ENCODE assay signal across 6 cellular contexts in genomic region chr17:21227277-21227676, GRCh38. TPM values are rescaled to one million over a fixed set of nuclear protein-coding genes. Genes with fewer than 3 reads are reported as not detected.
DNase-seq lines count a peak whose midpoint lies in the region; ATAC-seq, FAIRE-seq and TF ChIP-seq lines count a peak whose summit lies in the region.
"Not testable (repeated sequence)": the region's sequence is repeated elsewhere in the genome, so short reads cannot be mapped to it uniquely, and the experiment has no call there.

No MANE protein-coding gene starts in this region.

- not testable (repeated sequence) for H3K4me1 ChIP-seq in neuronal stem cell (ENCODE audit: control insufficient read depth in 2 of 2, insufficient read depth in 1 of 2, low read depth in 1 of 2, low read length in 2 of 2)

- H3K4ac ChIP-seq in neuronal stem cell (ENCODE audit: low read length): not testable (repeated sequence)

- not testable (repeated sequence) for H3K9me3 ChIP-seq in T-helper 17 cell (ENCODE audit: control insufficient read depth, low read length, poor library complexity, severe bottlenecking); neuronal stem cell (replicated peaks in 1 of 2; ENCODE audit: control insufficient read depth in 2 of 2, insufficient read depth in 1 of 2, low read depth in 1 of 2, low read length in 2 of 2)

- not testable (repeated sequence) for H3K36me3 Mint-ChIP-seq in T-helper 17 cell (ENCODE audit: low read depth); WTC11
- H3K36me3 Mint-ChIP-seq in endothelial cell (ENCODE audit: low read depth, unreplicated experiment): peaks cover 11% of the 10 kb centered on the region

- H3K9ac ChIP-seq in neuronal stem cell (ENCODE audit: low read depth, low read length, poor library complexity): not testable (repeated sequence)

- POLR2A ChIA-PET in WTC11 (lab: Charles Lee): not testable (repeated sequence)

- not testable (repeated sequence) for H2BK12ac ChIP-seq in neuronal stem cell (ENCODE audit: low read length)

- H3K27me3 ChIP-seq in neuronal stem cell (ENCODE audit: control insufficient read depth in 3 of 3, insufficient read depth in 3 of 3, low read depth in 1 of 3, low read length in 3 of 3): not testable (repeated sequence)

- not testable (repeated sequence) for H3K14ac ChIP-seq in neuronal stem cell (ENCODE audit: low read length)

- H3K23ac ChIP-seq in neuronal stem cell (ENCODE audit: low read depth, low read length, poor library complexity): not testable (repeated sequence)

- not testable (repeated sequence) for H2AFZ ChIP-seq in neuronal stem cell (ENCODE audit: low read length)

- not testable (repeated sequence) for H2BK15ac ChIP-seq in neuronal stem cell (ENCODE audit: low read length)

- not testable (repeated sequence) for H3K4me3 ChIP-seq in neuronal stem cell (ENCODE audit: low read length in 2 of 2)

- not testable (repeated sequence) for H3K79me1 ChIP-seq in neuronal stem cell (ENCODE audit: low read depth, low read length)

- not testable (repeated sequence) for H4K91ac ChIP-seq in neuronal stem cell (ENCODE audit: low read depth, low read length, poor library complexity)

- FAIRE-seq in HTR-8/SVneo (lab: Jason Lieb, UNC): peak; percentile 76

- H4K8ac ChIP-seq in neuronal stem cell (ENCODE audit: low read depth, low read length): not testable (repeated sequence)

- H2BK5ac ChIP-seq in neuronal stem cell (ENCODE audit: low read length): not testable (repeated sequence)

- peak overlapping the region; percentile 35 for H3K18ac ChIP-seq in neuronal stem cell (ENCODE audit: low read length)

- no CpG with 5 or more reads among the region's 11 CpGs for WGBS in neuronal stem cell (ENCODE audit: extremely low coverage in 2 of 2, insufficient read length in 2 of 2, insufficient replicate concordance in 1 of 2), 2 donors

- H3K36me3 ChIP-seq in neuronal stem cell (replicated peaks in 1 of 2; ENCODE audit: control insufficient read depth in 2 of 2, insufficient read depth in 2 of 2, low read length in 2 of 2): not testable (repeated sequence)

- H2BK120ac ChIP-seq in neuronal stem cell (ENCODE audit: low read depth, low read length): not testable (repeated sequence)

- TF ChIP-seq CTCF in WTC11 (IDR thresholded peaks at IDR 0.05); endothelial cell (IDR thresholded peaks at IDR 0.05; ENCODE audit: unreplicated experiment): not testable (repeated sequence)

- not testable (repeated sequence) for H3K4me2 ChIP-seq in neuronal stem cell (ENCODE audit: insufficient read depth, low read length, poor library complexity, severe bottlenecking)

- not testable (repeated sequence) for DNase-seq in HTR-8/SVneo (ENCODE audit: insufficient read length, low spot score); T-helper 17 cell; WTC11 (ENCODE audit: low spot score); endothelial cell (ENCODE audit: low spot score); neuronal stem cell (ENCODE audit: low spot score)
- DNase-seq in NCI-H82 (lab: John Stamatoyannopoulos, UW): peak; percentile 84

- not testable (repeated sequence) for H3K27ac ChIP-seq in neuronal stem cell (replicated peaks; ENCODE audit: low read length)

- H3K27ac Mint-ChIP-seq in T-helper 17 cell: peak overlapping the region; percentile 60
- H3K27ac Mint-ChIP-seq in WTC11: 0 out of 2 replicates have a peak overlapping the region, but pooled peaks have one; percentile 27
- H3K27ac Mint-ChIP-seq in endothelial cell (ENCODE audit: unreplicated experiment): peak overlapping the region; percentile 77

- not testable (repeated sequence) for H2AK5ac ChIP-seq in neuronal stem cell (ENCODE audit: low read depth, low read length)

- not testable (repeated sequence) for H3K27me3 Mint-ChIP-seq in T-helper 17 cell; WTC11 (ENCODE audit: low read depth); endothelial cell (ENCODE audit: unreplicated experiment)

- H3K9me3 Mint-ChIP-seq in WTC11; endothelial cell (ENCODE audit: unreplicated experiment): not testable (repeated sequence)

- not testable (repeated sequence) for H3K4me1 Mint-ChIP-seq in T-helper 17 cell, WTC11
- peaks cover 19% of the 10 kb centered on the region for H3K4me1 Mint-ChIP-seq in endothelial cell (ENCODE audit: unreplicated experiment)

- CTCF ChIA-PET in WTC11 (lab: Charles Lee): not testable (repeated sequence)

- not testable (repeated sequence) for H3K4me3 Mint-ChIP-seq in T-helper 17 cell; WTC11; endothelial cell (ENCODE audit: unreplicated experiment)

- not testable (repeated sequence) for ATAC-seq in T-helper 17 cell, WTC11

RNA-seq across cellular contexts. Expression of gene TMEM11, which starts 13.3 kb away (rescaled TPM):
- total RNA-seq in T-helper 17 cell (10 to 100 TPM; 10.3 to 17.2 TPM), WTC11 (2021) (32.9 to 37.0 TPM (median 33.9 TPM) in 3 replicates), endothelial cell (ENCODE audit: unreplicated experiment) (36.9 TPM)
- polyA plus RNA-seq in neuronal stem cell (2013, experiment 1 of 2): 27.7 TPM
- 27.5 TPM for polyA plus RNA-seq in neuronal stem cell (2013, experiment 2 of 2)

RNA-seq across cellular contexts. Expression of gene NATD1, which starts 25.9 kb away (rescaled TPM):
- total RNA-seq in T-helper 17 cell: 1 to 10 TPM; 4.9 to 8.4 TPM
- total RNA-seq in WTC11 (2021): 10.1 to 11.2 TPM (median 11.1 TPM) in 3 replicates
- 30.3 TPM for total RNA-seq in endothelial cell (ENCODE audit: unreplicated experiment)
- polyA plus RNA-seq in neuronal stem cell (2013, experiment 1 of 2): 8.8 TPM
- polyA plus RNA-seq in neuronal stem cell (2013, experiment 2 of 2): 8.8 TPM

RNA-seq across cellular contexts. Expression of gene MAP2K3, which starts 57.2 kb away (rescaled TPM):
- total RNA-seq in T-helper 17 cell (10 to 100 TPM; 61.2 to 73.0 TPM), WTC11 (2021) (33.7 to 39.7 TPM (median 35.3 TPM) in 3 replicates), endothelial cell (ENCODE audit: unreplicated experiment) (65.8 TPM)
- polyA plus RNA-seq in neuronal stem cell (2013, experiment 1 of 2): 10.2 TPM
- polyA plus RNA-seq in neuronal stem cell (2013, experiment 2 of 2): 10.8 TPM

Comparison
In these comparisons a context has a peak if more than half of its experiments do, and no peak if none do; other contexts are left out.
1. H3K27ac Mint-ChIP-seq: peak in every context shown above with its lines; median percentile 77 in endothelial cell; 60 in T-helper 17 cell; 27 in WTC11.